Comparison of ENCODE assay signal across 16 cellular contexts in genomic region chr2:21700644-21701043, GRCh38.
DNase-seq lines count a peak whose midpoint lies in the region; ATAC-seq lines count a peak whose summit lies in the region.
"Had no signal": no experiment of that assay in that cellular context is flagged by ENCODE, and none has a peak within 500 bp of the region (broad histone marks: within the 10 kb centered on the region; RNA-seq: fewer than 3 reads in every experiment).

No MANE protein-coding gene starts in this region.

- no peaks in the 10 kb centered on the region for H3K4me1 ChIP-seq in right cardiac atrium (ENCODE audit: control insufficient read depth, insufficient read depth, low read length)
- H3K4me1 ChIP-seq: A549, Caco-2 had no signal

- H3K27me3 ChIP-seq in right cardiac atrium (ENCODE audit: control insufficient read depth, insufficient read depth), result no peaks in the 10 kb centered on the region
- H3K27me3 ChIP-seq: BLaER1 treated with 17β-estradiol and CSF1 and Interleukin-3, amounts not matched to agents 10 nM and 100 nM had no signal

- H3K9me3 ChIP-seq in right cardiac atrium (ENCODE audit: control insufficient read depth, low read length), result no peaks in the 10 kb centered on the region
- H3K9me3 ChIP-seq: BLaER1 treated with 17β-estradiol and CSF1 and Interleukin-3, amounts not matched to agents 10 nM and 100 nM; Caco-2 had no signal

- no peak overlapping the region for H3K27ac ChIP-seq in right cardiac atrium (ENCODE audit: low read length)
- H3K27ac ChIP-seq: 22Rv1; A549; BLaER1 treated with 17β-estradiol and CSF1 and Interleukin-3, amounts not matched to agents 10 nM and 100 nM; C4-2B had no signal

- ATAC-seq in Right ventricle myocardium superior (ENCODE audit: poor library complexity) (peak; percentile 59), right cardiac atrium (no peak), left ventricle myocardium superior (peak; percentile 68), Right ventricle myocardium inferior (no peak), HG03135 (IDR thresholded peaks at IDR 0.05; ENCODE audit: unreplicated experiment) (no peak)
- ATAC-seq: A549; CD8-positive, alpha-beta T cell had no signal

- DNase-seq in Right ventricle myocardium superior (no peak), right cardiac atrium (no peak), left ventricle myocardium superior (no peak), Right ventricle myocardium inferior (ENCODE audit: missing footprints) (no peak)
- DNase-seq: AML-193; Caco-2; Calu3; CD4-positive, alpha-beta T cell; CD8-positive, alpha-beta T cell; DMS79 treated with DMSO at 0.1 percent for 48 hours; GF-D8 had no signal

- intact Hi-C loops in Right ventricle myocardium superior (cut with DNase I), result no loop called here
- intact Hi-C loops in right cardiac atrium (cut with DNase I), result no loop called here
- intact Hi-C loops in left ventricle myocardium superior (cut with micrococcal nuclease), result no loop called here
- intact Hi-C loops in Right ventricle myocardium inferior (cut with DNase I), result no loop called here

- no peak overlapping the region for H3K4me3 ChIP-seq in right cardiac atrium (ENCODE audit: low read length)
- H3K4me3 ChIP-seq: A549; BLaER1 treated with 17β-estradiol and CSF1 and Interleukin-3, amounts not matched to agents 10 nM and 100 nM had no signal

Comparison
In these comparisons a context has a peak if more than half of its experiments do, and no peak if none do; other contexts are left out.
1. ATAC-seq: peak in Right ventricle myocardium superior (single experiment) and left ventricle myocardium superior (single experiment); none in right cardiac atrium (0 of 2), Right ventricle myocardium inferior (single experiment) and HG03135 (single experiment).